In the genomic region with DNA sequence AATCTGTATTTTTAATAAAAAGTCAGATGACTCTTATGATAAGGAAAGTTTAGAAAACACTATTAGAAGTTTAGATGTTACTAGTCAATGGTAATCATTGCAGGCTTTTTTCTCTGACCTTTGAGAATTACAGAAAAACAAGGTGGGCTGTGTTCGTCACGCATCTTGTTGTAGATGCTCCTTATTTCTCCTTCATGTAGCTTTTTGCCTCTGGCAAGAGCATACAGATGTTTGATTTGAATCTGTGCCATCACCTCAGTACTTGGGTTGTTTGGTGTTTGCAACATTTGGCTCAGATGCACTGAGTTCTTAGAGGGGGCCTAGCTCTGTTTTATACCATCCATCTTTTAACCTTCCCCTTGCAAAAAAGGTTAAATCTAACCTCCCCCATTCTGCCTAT, we compare ENCODE assay signal across 26 cellular contexts. TPM values are rescaled to one million over a fixed set of nuclear protein-coding genes. Genes with fewer than 3 reads are reported as not detected.
"Had no signal": no experiment of that assay in that cellular context is flagged by ENCODE, and none has a peak within 500 bp of the region (broad histone marks: within the 10 kb centered on the region; RNA-seq: fewer than 3 reads in every experiment).

No MANE protein-coding gene starts in this region.

- FAIRE-seq: keratinocyte had no signal

- H3K9me3 Mint-ChIP-seq: stimulated activated naive CD8-positive, alpha-beta T cell treated with anti-CD3 and anti-CD28 coated beads, Interleukin-15, Interleukin-2, amounts not matched to agents 100 ng/mL and 50 ng/mL, for 24 hours had no signal

- H3K36me3 ChIP-seq: esophagus squamous epithelium, left lung, right lobe of liver, spleen, tibial artery, upper lobe of left lung, vagina had no signal

- H3K4me1 Mint-ChIP-seq: immature natural killer cell; stimulated activated memory B cell treated with anti-CD40 and anti-IgM and Interleukin-4, amounts not matched to agents 10 μg/mL and 1 μg/mL and 100 μg/mL, for 72 hours had no signal

- H3K4me1 ChIP-seq: esophagus squamous epithelium, foreskin keratinocyte, left lung, psoas muscle, right lobe of liver, spleen, tibial artery, upper lobe of left lung, vagina had no signal

- H3K36me3 Mint-ChIP-seq: natural killer cell treated with Interleukin-12 subunit alpha and Interleukin-12 subunit beta and Interleukin-15 and Interleukin-18, amount 100 ng/mL, for 72 hours; stimulated activated memory B cell treated with anti-CD40 and anti-IgM and Interleukin-4, amounts not matched to agents 10 μg/mL and 1 μg/mL and 100 μg/mL, for 72 hours had no signal

- H3K27me3 ChIP-seq: esophagus squamous epithelium, foreskin keratinocyte, left lung, right lobe of liver, spleen, tibial artery, upper lobe of left lung, vagina had no signal

- H3K4me3 Mint-ChIP-seq: immature natural killer cell; natural killer cell treated with Interleukin-12 subunit alpha and Interleukin-12 subunit beta and Interleukin-15 and Interleukin-18, amount 100 ng/mL, for 72 hours; stimulated activated memory B cell treated with anti-CD40 and anti-IgM and Interleukin-4, amounts not matched to agents 10 μg/mL and 1 μg/mL and 100 μg/mL, for 72 hours; stimulated activated naive CD8-positive, alpha-beta T cell treated with anti-CD3 and anti-CD28 coated beads, Interleukin-15, Interleukin-2, amounts not matched to agents 100 ng/mL and 50 ng/mL, for 24 hours had no signal

- H3K27me3 Mint-ChIP-seq: natural killer cell treated with Interleukin-12 subunit alpha and Interleukin-12 subunit beta and Interleukin-15 and Interleukin-18, amount 100 ng/mL, for 72 hours; stimulated activated memory B cell treated with anti-CD40 and anti-IgM and Interleukin-4, amounts not matched to agents 10 μg/mL and 1 μg/mL and 100 μg/mL, for 72 hours; stimulated activated naive CD8-positive, alpha-beta T cell treated with anti-CD3 and anti-CD28 coated beads, Interleukin-15, Interleukin-2, amounts not matched to agents 100 ng/mL and 50 ng/mL, for 24 hours had no signal

- H3K4me3 ChIP-seq: esophagus squamous epithelium, left lung, lung, psoas muscle, right lobe of liver, spleen, tibial artery, upper lobe of left lung, vagina had no signal

- H3K9me3 ChIP-seq: esophagus squamous epithelium, left lung, psoas muscle, right lobe of liver, spleen, tibial artery, upper lobe of left lung, vagina had no signal

- H3K27ac ChIP-seq: esophagus squamous epithelium, foreskin keratinocyte, left lung, psoas muscle, right lobe of liver, spleen, tibial artery, upper lobe of left lung, vagina had no signal

- H3K27ac Mint-ChIP-seq: immature natural killer cell; natural killer cell treated with Interleukin-12 subunit alpha and Interleukin-12 subunit beta and Interleukin-15 and Interleukin-18, amount 100 ng/mL, for 72 hours; stimulated activated memory B cell treated with anti-CD40 and anti-IgM and Interleukin-4, amounts not matched to agents 10 μg/mL and 1 μg/mL and 100 μg/mL, for 72 hours; stimulated activated naive CD8-positive, alpha-beta T cell treated with anti-CD3 and anti-CD28 coated beads, Interleukin-15, Interleukin-2, amounts not matched to agents 100 ng/mL and 50 ng/mL, for 24 hours had no signal

- DNase-seq: dermis blood vessel endothelial cell; esophagus squamous epithelium; foreskin keratinocyte; immature natural killer cell; left lung; mesenchymal stem cell; midbrain; psoas muscle; retina; right lobe of liver; spleen; stimulated activated CD4-positive, alpha-beta T cell treated with anti-CD3 and anti-CD28 coated beads, Interleukin-15, amount 100 ng/mL, for 24 hours; stimulated activated CD4-positive, alpha-beta T cell treated with anti-CD3 and anti-CD28 coated beads, Interleukin-1b, Interleukin-23, amount 100 ng/mL, for 48 hours; stimulated activated CD4-positive, alpha-beta T cell treated with anti-CD3 and anti-CD28 coated beads, Interleukin-4, amount 100 ng/mL, for 24 hours; tibial artery; upper lobe of left lung had no signal

RNA-seq across cellular contexts. Expression of a gene that starts 11.5 kb away (rescaled TPM):
- total RNA-seq: dermis blood vessel endothelial cell; epithelial cell of proximal tubule; esophagus squamous epithelium; foreskin keratinocyte; left lung; lung; natural killer cell treated with Interleukin-12 subunit alpha and Interleukin-12 subunit beta and Interleukin-15 and Interleukin-18, amount 100 ng/mL, for 72 hours; osteoblast; psoas muscle; right lobe of liver; skeletal muscle tissue; spleen; temporal lobe; upper lobe of left lung; vagina had no signal
- polyA plus RNA-seq: foreskin keratinocyte, immature natural killer cell, keratinocyte, lung, psoas muscle, spleen had no signal
